1 cellular context compared by ENCODE assay signal in genomic region chr11:64000740-64001514, GRCh38.
TF ChIP-seq lines count a peak whose summit lies in the region.

No MANE protein-coding gene starts in this region.

TF ChIP-seq in H1, 55 proteins besides CTCF, POLR2A, EP300 and RAD21:
- TF ChIP-seq CHD2 (IDR thresholded peaks at IDR 0.05; ENCODE audit: low read length) (no peak), MAX (IDR thresholded peaks at IDR 0.05) (0 out of 2 replicates have a peak, but pooled peaks have one; percentile 1), HDAC2 (IDR thresholded peaks at IDR 0.05; ENCODE audit: borderline replicate concordance in 1 of 2, low read depth in 2 of 2, low read length in 2 of 2) (0 out of 4 replicates have a peak, but pooled peaks of 1 of the 2 experiments have one; percentile 10), RBBP5 (IDR thresholded peaks at IDR 0.05; ENCODE audit: borderline replicate concordance, low read depth, low read length) (no peak), PHF8 (conservative IDR thresholded peaks at IDR 0.05; ENCODE audit: low read depth, low read length) (no peak), KDM1A (IDR thresholded peaks at IDR 0.05; ENCODE audit: borderline replicate concordance, low read length) (peak; percentile 96), EGR1 (IDR thresholded peaks at IDR 0.05; ENCODE audit: borderline replicate concordance, low read depth, low read length) (no peak), RXRA (IDR thresholded peaks at IDR 0.05; ENCODE audit: insufficient read depth, low read depth, low read length) (no peak), NRF1 (IDR thresholded peaks at IDR 0.05; ENCODE audit: low read depth, low read length) (no peak), CBX8 (IDR thresholded peaks at IDR 0.05; ENCODE audit: borderline replicate concordance, low read depth, low read length) (no peak), SP1 (IDR thresholded peaks at IDR 0.05; ENCODE audit: low read depth, low read length) (no peak), NANOG (IDR thresholded peaks at IDR 0.05; ENCODE audit: insufficient read depth, low read depth, low read length, poor library complexity, severe bottlenecking) (no peak), HDAC6 (IDR thresholded peaks at IDR 0.05; ENCODE audit: low read depth, low read length) (no peak), GABPA (IDR thresholded peaks at IDR 0.05; ENCODE audit: borderline replicate concordance, insufficient read depth, low read length) (no peak), CHD1 (IDR thresholded peaks at IDR 0.05; ENCODE audit: low read depth, low read length) (no peak), GTF2F1 (IDR thresholded peaks at IDR 0.05; ENCODE audit: borderline replicate concordance, low read depth, low read length) (no peak), JUND (IDR thresholded peaks at IDR 0.05; ENCODE audit: low read length) (no peak), POU5F1 (IDR thresholded peaks at IDR 0.05; ENCODE audit: low read depth, low read length) (no peak), SIX5 (IDR thresholded peaks at IDR 0.05; ENCODE audit: low read depth, low read length) (no peak), CBX5 (IDR thresholded peaks at IDR 0.05; ENCODE audit: low read depth, low read length) (no peak)
- TF ChIP-seq, protein P1, sequence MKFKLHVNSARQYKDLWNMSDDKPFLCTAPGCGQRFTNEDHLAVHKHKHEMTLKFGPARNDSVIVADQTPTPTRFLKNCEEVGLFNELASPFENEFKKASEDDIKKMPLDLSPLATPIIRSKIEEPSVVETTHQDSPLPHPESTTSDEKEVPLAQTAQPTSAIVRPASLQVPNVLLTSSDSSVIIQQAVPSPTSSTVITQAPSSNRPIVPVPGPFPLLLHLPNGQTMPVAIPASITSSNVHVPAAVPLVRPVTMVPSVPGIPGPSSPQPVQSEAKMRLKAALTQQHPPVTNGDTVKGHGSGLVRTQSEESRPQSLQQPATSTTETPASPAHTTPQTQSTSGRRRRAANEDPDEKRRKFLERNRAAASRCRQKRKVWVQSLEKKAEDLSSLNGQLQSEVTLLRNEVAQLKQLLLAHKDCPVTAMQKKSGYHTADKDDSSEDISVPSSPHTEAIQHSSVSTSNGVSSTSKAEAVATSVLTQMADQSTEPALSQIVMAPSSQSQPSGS (IDR thresholded peaks at IDR 0.05; ENCODE audit: low read length): no peak
- TF ChIP-seq, protein P2, sequence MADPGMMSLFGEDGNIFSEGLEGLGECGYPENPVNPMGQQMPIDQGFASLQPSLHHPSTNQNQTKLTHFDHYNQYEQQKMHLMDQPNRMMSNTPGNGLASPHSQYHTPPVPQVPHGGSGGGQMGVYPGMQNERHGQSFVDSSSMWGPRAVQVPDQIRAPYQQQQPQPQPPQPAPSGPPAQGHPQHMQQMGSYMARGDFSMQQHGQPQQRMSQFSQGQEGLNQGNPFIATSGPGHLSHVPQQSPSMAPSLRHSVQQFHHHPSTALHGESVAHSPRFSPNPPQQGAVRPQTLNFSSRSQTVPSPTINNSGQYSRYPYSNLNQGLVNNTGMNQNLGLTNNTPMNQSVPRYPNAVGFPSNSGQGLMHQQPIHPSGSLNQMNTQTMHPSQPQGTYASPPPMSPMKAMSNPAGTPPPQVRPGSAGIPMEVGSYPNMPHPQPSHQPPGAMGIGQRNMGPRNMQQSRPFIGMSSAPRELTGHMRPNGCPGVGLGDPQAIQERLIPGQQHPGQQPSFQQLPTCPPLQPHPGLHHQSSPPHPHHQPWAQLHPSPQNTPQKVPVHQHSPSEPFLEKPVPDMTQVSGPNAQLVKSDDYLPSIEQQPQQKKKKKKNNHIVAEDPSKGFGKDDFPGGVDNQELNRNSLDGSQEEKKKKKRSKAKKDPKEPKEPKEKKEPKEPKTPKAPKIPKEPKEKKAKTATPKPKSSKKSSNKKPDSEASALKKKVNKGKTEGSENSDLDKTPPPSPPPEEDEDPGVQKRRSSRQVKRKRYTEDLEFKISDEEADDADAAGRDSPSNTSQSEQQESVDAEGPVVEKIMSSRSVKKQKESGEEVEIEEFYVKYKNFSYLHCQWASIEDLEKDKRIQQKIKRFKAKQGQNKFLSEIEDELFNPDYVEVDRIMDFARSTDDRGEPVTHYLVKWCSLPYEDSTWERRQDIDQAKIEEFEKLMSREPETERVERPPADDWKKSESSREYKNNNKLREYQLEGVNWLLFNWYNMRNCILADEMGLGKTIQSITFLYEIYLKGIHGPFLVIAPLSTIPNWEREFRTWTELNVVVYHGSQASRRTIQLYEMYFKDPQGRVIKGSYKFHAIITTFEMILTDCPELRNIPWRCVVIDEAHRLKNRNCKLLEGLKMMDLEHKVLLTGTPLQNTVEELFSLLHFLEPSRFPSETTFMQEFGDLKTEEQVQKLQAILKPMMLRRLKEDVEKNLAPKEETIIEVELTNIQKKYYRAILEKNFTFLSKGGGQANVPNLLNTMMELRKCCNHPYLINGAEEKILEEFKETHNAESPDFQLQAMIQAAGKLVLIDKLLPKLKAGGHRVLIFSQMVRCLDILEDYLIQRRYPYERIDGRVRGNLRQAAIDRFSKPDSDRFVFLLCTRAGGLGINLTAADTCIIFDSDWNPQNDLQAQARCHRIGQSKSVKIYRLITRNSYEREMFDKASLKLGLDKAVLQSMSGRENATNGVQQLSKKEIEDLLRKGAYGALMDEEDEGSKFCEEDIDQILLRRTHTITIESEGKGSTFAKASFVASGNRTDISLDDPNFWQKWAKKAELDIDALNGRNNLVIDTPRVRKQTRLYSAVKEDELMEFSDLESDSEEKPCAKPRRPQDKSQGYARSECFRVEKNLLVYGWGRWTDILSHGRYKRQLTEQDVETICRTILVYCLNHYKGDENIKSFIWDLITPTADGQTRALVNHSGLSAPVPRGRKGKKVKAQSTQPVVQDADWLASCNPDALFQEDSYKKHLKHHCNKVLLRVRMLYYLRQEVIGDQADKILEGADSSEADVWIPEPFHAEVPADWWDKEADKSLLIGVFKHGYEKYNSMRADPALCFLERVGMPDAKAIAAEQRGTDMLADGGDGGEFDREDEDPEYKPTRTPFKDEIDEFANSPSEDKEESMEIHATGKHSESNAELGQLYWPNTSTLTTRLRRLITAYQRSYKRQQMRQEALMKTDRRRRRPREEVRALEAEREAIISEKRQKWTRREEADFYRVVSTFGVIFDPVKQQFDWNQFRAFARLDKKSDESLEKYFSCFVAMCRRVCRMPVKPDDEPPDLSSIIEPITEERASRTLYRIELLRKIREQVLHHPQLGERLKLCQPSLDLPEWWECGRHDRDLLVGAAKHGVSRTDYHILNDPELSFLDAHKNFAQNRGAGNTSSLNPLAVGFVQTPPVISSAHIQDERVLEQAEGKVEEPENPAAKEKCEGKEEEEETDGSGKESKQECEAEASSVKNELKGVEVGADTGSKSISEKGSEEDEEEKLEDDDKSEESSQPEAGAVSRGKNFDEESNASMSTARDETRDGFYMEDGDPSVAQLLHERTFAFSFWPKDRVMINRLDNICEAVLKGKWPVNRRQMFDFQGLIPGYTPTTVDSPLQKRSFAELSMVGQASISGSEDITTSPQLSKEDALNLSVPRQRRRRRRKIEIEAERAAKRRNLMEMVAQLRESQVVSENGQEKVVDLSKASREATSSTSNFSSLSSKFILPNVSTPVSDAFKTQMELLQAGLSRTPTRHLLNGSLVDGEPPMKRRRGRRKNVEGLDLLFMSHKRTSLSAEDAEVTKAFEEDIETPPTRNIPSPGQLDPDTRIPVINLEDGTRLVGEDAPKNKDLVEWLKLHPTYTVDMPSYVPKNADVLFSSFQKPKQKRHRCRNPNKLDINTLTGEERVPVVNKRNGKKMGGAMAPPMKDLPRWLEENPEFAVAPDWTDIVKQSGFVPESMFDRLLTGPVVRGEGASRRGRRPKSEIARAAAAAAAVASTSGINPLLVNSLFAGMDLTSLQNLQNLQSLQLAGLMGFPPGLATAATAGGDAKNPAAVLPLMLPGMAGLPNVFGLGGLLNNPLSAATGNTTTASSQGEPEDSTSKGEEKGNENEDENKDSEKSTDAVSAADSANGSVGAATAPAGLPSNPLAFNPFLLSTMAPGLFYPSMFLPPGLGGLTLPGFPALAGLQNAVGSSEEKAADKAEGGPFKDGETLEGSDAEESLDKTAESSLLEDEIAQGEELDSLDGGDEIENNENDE (IDR thresholded peaks at IDR 0.05; ENCODE audit: insufficient replicate concordance, low read length): no peak
